11 cellular contexts compared by ENCODE assay signal in the genomic region with DNA sequence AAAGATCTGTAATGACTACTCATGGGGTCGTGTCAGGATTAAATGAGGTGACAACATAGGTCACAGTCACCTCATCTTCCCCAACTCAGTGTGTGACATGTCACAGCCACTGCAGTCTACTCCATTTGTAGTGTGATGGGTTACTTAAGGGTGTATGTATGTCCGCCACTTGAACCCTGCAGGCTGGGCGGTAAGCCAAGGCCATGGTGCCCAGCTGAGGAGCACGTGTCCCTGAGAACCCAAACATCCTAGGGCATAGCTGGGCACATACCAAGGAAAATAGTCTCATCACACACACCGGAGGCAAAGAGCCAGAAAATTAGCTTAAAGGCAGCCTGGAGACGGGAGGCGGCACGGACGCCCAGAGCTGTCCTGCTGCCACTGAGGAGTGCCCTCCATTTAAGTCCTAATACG. TPM values are rescaled to one million over a fixed set of nuclear protein-coding genes. Genes with fewer than 3 reads are reported as not detected.
DNase-seq lines count a peak whose midpoint lies in the region; TF ChIP-seq lines count a peak whose summit lies in the region.
"Had no signal": no experiment of that assay in that cellular context is flagged by ENCODE, and none has a peak within 500 bp of the region (broad histone marks: within the 10 kb centered on the region; RNA-seq: fewer than 3 reads in every experiment).

No MANE protein-coding gene starts in this region.

- H3K4me2 ChIP-seq in PC-9 = no peak overlapping the region

- H4K20me1 ChIP-seq in PC-9 (ENCODE audit: insufficient read depth) = peaks cover 3% of the 10 kb centered on the region

- TF ChIP-seq POLR2A in testis (IDR thresholded peaks at IDR 0.05) = no peak

- POLR2A ChIA-PET in MCF 10A (lab: Yijun Ruan, JAX) = interaction anchor here (0.8 to 10.6 kb wide), 15 partner anchors 9 to 144 kb away, joined by 3 to 180 read pairs (median 5); a partner anchor contains a TSS
- POLR2A ChIA-PET in PC-9 (lab: Charles Lee; ENCODE audit: unreplicated experiment) = interaction anchor here (0.7 kb wide), 1 partner anchor 18 kb away, joined by 5 read pairs; a partner anchor contains a TSS

- CTCF ChIA-PET in MCF 10A (lab: Yijun Ruan, JAX) (interaction anchor here (0.8 to 1.8 kb wide), 8 partner anchors 11 to 123 kb away, joined by 3 to 5 read pairs (median 4); a partner anchor contains a TSS), PC-9 (lab: Charles Lee) (no interaction called here)

- H3K27ac ChIP-seq in testis (no peak overlapping the region), PC-9 (no peak overlapping the region)
- H3K27ac ChIP-seq: Peyer's patch, upper lobe of left lung had no signal

- no peaks in the 10 kb centered on the region for H3K27me3 ChIP-seq in testis
- no peaks in the 10 kb centered on the region for H3K27me3 ChIP-seq in PC-9 (ENCODE audit: insufficient read depth, low read depth)
- H3K27me3 ChIP-seq: Peyer's patch, upper lobe of left lung had no signal

- peaks cover 32% of the 10 kb centered on the region for H3K4me1 ChIP-seq in testis
- H3K4me1 ChIP-seq in PC-9 (replicated peaks; ENCODE audit: insufficient read depth) = peaks cover 9% of the 10 kb centered on the region

- no peaks in the 10 kb centered on the region for H3K36me3 ChIP-seq in testis (ENCODE audit: low read depth, missing control alignments)
- no peaks in the 10 kb centered on the region for H3K36me3 ChIP-seq in PC-9 (ENCODE audit: low read depth)
- H3K36me3 ChIP-seq: Peyer's patch had no signal

- H2AFZ ChIP-seq in PC-9 = no peak overlapping the region

- no peaks in the 10 kb centered on the region for H3K9me2 ChIP-seq in PC-9 (ENCODE audit: insufficient read depth)

- H3K4me3 ChIP-seq in testis (no peak overlapping the region), PC-9 (no peak overlapping the region)
- H3K4me3 ChIP-seq: Peyer's patch, upper lobe of left lung had no signal

- intact Hi-C loops in MCF 10A (cut with micrococcal nuclease) = no loop called here
- intact Hi-C loops in testis (cut with DNase I; ENCODE audit: low total_unique reads) = no loop called here
- intact Hi-C loops in PC-9 (cut with micrococcal nuclease; ENCODE audit: unreplicated experiment) = no loop called here

- peaks cover 28% of the 10 kb centered on the region for H3K4me1 Mint-ChIP-seq in MCF 10A (ENCODE audit: insufficient read depth, unreplicated experiment)

- H3K79me2 ChIP-seq in PC-9 (ENCODE audit: low read depth) = peaks cover 31% of the 10 kb centered on the region

- no TSS peak for BruUV-seq in MCF 10A (replicated peaks; lab: Mats Ljungman, UMichigan)
- BruUV-seq in PC-9 (replicated peaks; lab: Mats Ljungman, UMichigan) = no TSS peak

- 52 to 88% methylated on average over 9 to 10 of the region's 10 CpGs for WGBS in testis, 2 donors

- no peaks in the 10 kb centered on the region for H3K27me3 Mint-ChIP-seq in MCF 10A (ENCODE audit: insufficient read depth, unreplicated experiment)

- H3K9me3 ChIP-seq in testis = no peaks in the 10 kb centered on the region
- H3K9me3 ChIP-seq in PC-9 (ENCODE audit: insufficient read depth, low read depth) = no peaks in the 10 kb centered on the region
- H3K9me3 ChIP-seq: Peyer's patch, upper lobe of left lung had no signal

- peak; percentile 57 for DNase-seq in NCI-H82 (lab: John Stamatoyannopoulos, UW)
- no peak for DNase-seq in NCI-H82 treated with DMSO at 0.1 percent for 48 hours (lab: John Stamatoyannopoulos, UW; ENCODE audit: unreplicated experiment)
- peak; percentile 95 for DNase-seq in MCF 10A (ENCODE audit: unreplicated experiment)
- DNase-seq in kidney tubule cell (ENCODE audit: low spot score) = peak; percentile 68
- peak; percentile 61 for DNase-seq in testis
- no peak for DNase-seq in NCI-H1694 treated with DMSO at 0.1 percent for 48 hours (lab: John Stamatoyannopoulos, UW)
- DNase-seq in NCI-H1436 (lab: John Stamatoyannopoulos, UW) = no peak
- DNase-seq in PC-9 = no peak
- DNase-seq: activated CD4-positive, alpha-beta T cell treated with anti-CD3 and anti-CD28 coated beads for 4 hours; Peyer's patch had no signal

- H3K4me3 Mint-ChIP-seq in MCF 10A (ENCODE audit: unreplicated experiment) = peak overlapping the region; percentile 62

- peaks cover 15% of the 10 kb centered on the region; the same call in 1 of the 2 replicates for H3F3A ChIP-seq in PC-9 (ENCODE audit: insufficient read depth, low read depth)

- H3K27ac Mint-ChIP-seq in MCF 10A (ENCODE audit: low read depth, unreplicated experiment) = peak overlapping the region; percentile 91

- no peak for TF ChIP-seq CTCF in MCF 10A (IDR thresholded peaks at IDR 0.05; ENCODE audit: unreplicated experiment)
- no peak for TF ChIP-seq CTCF in testis (IDR thresholded peaks at IDR 0.05)
- TF ChIP-seq CTCF in PC-9 (conservative IDR thresholded peaks at IDR 0.05) = no peak

- H3K9me3 Mint-ChIP-seq in MCF 10A (ENCODE audit: unreplicated experiment) = no peaks in the 10 kb centered on the region

- peaks cover 6% of the 10 kb centered on the region for H3K36me3 Mint-ChIP-seq in MCF 10A (ENCODE audit: insufficient read depth, unreplicated experiment)

RNA-seq across cellular contexts. Expression of a gene that starts 8.2 kb away (rescaled TPM):
- total RNA-seq in MCF 10A (2022) (23.1 and 23.3 TPM in 2 replicates), testis (10 to 100 TPM; 63.1 to 72.5 TPM), PC-9 (2021) (57.9 and 68.8 TPM in 2 replicates)
- polyA plus RNA-seq in testis (ENCODE audit: insufficient read depth, low read depth, low replicate concordance) = 33.2 TPM

RNA-seq across cellular contexts. Expression of a gene that starts 17.8 kb away (rescaled TPM):
- total RNA-seq in MCF 10A (2022) = 85.3 and 89.7 TPM in 2 replicates
- 10 to 100 TPM; 76.1 to 79.0 TPM for total RNA-seq in testis
- polyA plus RNA-seq in testis (ENCODE audit: insufficient read depth, low read depth, low replicate concordance) = 143 TPM
- total RNA-seq in PC-9 (2021) = 103 and 132 TPM in 2 replicates

Comparison
In these comparisons a context has a peak if more than half of its experiments do, and no peak if none do; other contexts are left out.
1. DNase-seq: peak in NCI-H82 (single experiment), MCF 10A (single experiment), kidney tubule cell (single experiment) and testis (single experiment); none in NCI-H82 treated with DMSO at 0.1 percent for 48 hours (single experiment), NCI-H1694 treated with DMSO at 0.1 percent for 48 hours (single experiment), NCI-H1436 (single experiment) and PC-9 (0 of 2).